ENCODE assay signal across 8 cellular contexts in genomic region chr2:127067620-127068350, GRCh38. TPM values are rescaled to one million over a fixed set of nuclear protein-coding genes. Genes with fewer than 3 reads are reported as not detected.
DNase-seq lines count a peak whose midpoint lies in the region; ATAC-seq and TF ChIP-seq lines count a peak whose summit lies in the region.

No MANE protein-coding gene starts in this region.

- no peaks in the 10 kb centered on the region for H4K20me1 ChIP-seq in OCI-LY7 (ENCODE audit: insufficient read depth, low read length)

- BruUV-seq in Caco-2 (replicated peaks; lab: Mats Ljungman, UMichigan) (no TSS peak), OCI-LY7 (replicated peaks; lab: Mats Ljungman, UMichigan) (no TSS peak)

- H3K36me3 Mint-ChIP-seq in Caco-2 (ENCODE audit: insufficient read depth, unreplicated experiment), result peaks cover 65% of the 10 kb centered on the region
- H3K36me3 Mint-ChIP-seq in activated T-helper 17 cell treated with anti-CD3 and anti-CD28 coated beads, Interleukin-2, amount 50 U/mL, for 72 hours (ENCODE audit: low read depth), result peaks cover 61% of the 10 kb centered on the region

- CTCF ChIA-PET in Caco-2 (lab: Charles Lee) (interaction anchor here (0.6 to 1.7 kb wide), 24 partner anchors 9 to 546 kb away, joined by 3 to 12 read pairs (median 5); partner anchors contain the start of gene BIN1), OCI-LY7 (lab: Charles Lee; ENCODE audit: unreplicated experiment) (interaction anchor here (0.6 kb wide), 1 partner anchor 12 kb away, joined by 3 read pairs; no protein-coding TSS in a partner anchor)

- no peaks in the 10 kb centered on the region for H3K9me3 Mint-ChIP-seq in Caco-2 (ENCODE audit: unreplicated experiment)
- H3K9me3 Mint-ChIP-seq in activated T-helper 17 cell treated with anti-CD3 and anti-CD28 coated beads, Interleukin-2, amount 50 U/mL, for 72 hours, result no peaks in the 10 kb centered on the region

- H3K27me3 Mint-ChIP-seq in Caco-2 (ENCODE audit: insufficient read depth, unreplicated experiment), result no peaks in the 10 kb centered on the region
- H3K27me3 Mint-ChIP-seq in activated T-helper 17 cell treated with anti-CD3 and anti-CD28 coated beads, Interleukin-2, amount 50 U/mL, for 72 hours, result no peaks in the 10 kb centered on the region

- peaks cover 9% of the 10 kb centered on the region for H3K79me1 ChIP-seq in neuronal stem cell (ENCODE audit: low read depth, low read length)

- peak overlapping the region; percentile 85 for H3K23ac ChIP-seq in neuronal stem cell (ENCODE audit: low read depth, low read length, poor library complexity)

- ATAC-seq in GM21723 (IDR thresholded peaks at IDR 0.05; ENCODE audit: unreplicated experiment), result peak; percentile 48
- ATAC-seq in activated T-helper 17 cell treated with anti-CD3 and anti-CD28 coated beads, Interleukin-2, amount 50 U/mL, for 72 hours (replicated peaks), result peak; percentile 20

- H3K4me2 ChIP-seq in OCI-LY7 (ENCODE audit: low read length) (no peak overlapping the region), neuronal stem cell (ENCODE audit: insufficient read depth, low read length, poor library complexity, severe bottlenecking) (no peak overlapping the region)

- H4K8ac ChIP-seq in neuronal stem cell (ENCODE audit: low read depth, low read length), result no peak overlapping the region

- H3K4me1 ChIP-seq in Caco-2 (peaks cover 24% of the 10 kb centered on the region), OCI-LY7 (ENCODE audit: insufficient read depth, low read length, poor library complexity, severe bottlenecking) (no peaks in the 10 kb centered on the region), neuronal stem cell (ENCODE audit: control insufficient read depth in 2 of 2, insufficient read depth in 1 of 2, low read depth in 1 of 2, low read length in 2 of 2) (peaks cover 12 to 19% of the 10 kb centered on the region in 2 donors), thyroid gland (peaks cover 0 to 40% of the 10 kb centered on the region in 2 donors)

- peak overlapping the region; percentile 78 for H3K18ac ChIP-seq in neuronal stem cell (ENCODE audit: low read length)

- WGBS in neuronal stem cell (ENCODE audit: extremely low coverage in 2 of 2, insufficient read length in 2 of 2, insufficient replicate concordance in 1 of 2), 2 donors, result no CpG with 5 or more reads among the region's 19 CpGs
- WGBS in thyroid gland, 2 donors, result 26 to 48% methylated on average over 13 to 19 of the region's 19 CpGs

- intact Hi-C loops in Caco-2 (cut with micrococcal nuclease; ENCODE audit: unreplicated experiment) (loop anchor here (1.0 to 5.0 kb wide), 6 partner anchors 17 to 107 kb away; partner anchors contain the start of gene BIN1), OCI-LY7 (cut with micrococcal nuclease; ENCODE audit: unreplicated experiment) (loop anchor here (2.0 kb wide), 1 partner anchor 105 kb away; no protein-coding TSS in a partner anchor), thyroid gland (cut with DNase I) (loop anchor here (10.0 kb wide), 1 partner anchor 107 kb away; no protein-coding TSS in a partner anchor)

- H3K4me3 Mint-ChIP-seq in Caco-2 (ENCODE audit: unreplicated experiment), result no peak overlapping the region
- H3K4me3 Mint-ChIP-seq in activated T-helper 17 cell treated with anti-CD3 and anti-CD28 coated beads, Interleukin-2, amount 50 U/mL, for 72 hours, result peak overlapping the region; percentile 13

- DNase-seq in Caco-2, result peak; percentile 80 to 83
- DNase-seq in OCI-LY7 (ENCODE audit: low spot score), result peak; percentile 58
- DNase-seq in fibroblast of mammary gland (ENCODE audit: low read depth), result peak; percentile 74
- DNase-seq in neuronal stem cell (ENCODE audit: low spot score), result peak; percentile 48
- DNase-seq in thyroid gland, result peak; percentile 90 to 92
- DNase-seq in COR-L47 (lab: John Stamatoyannopoulos, UW), result no peak

- H3K9ac ChIP-seq in neuronal stem cell (ENCODE audit: low read depth, low read length, poor library complexity), result no peak overlapping the region

- H3K4me1 Mint-ChIP-seq in Caco-2 (ENCODE audit: low read depth, unreplicated experiment), result peaks cover 6% of the 10 kb centered on the region
- peaks cover 15% of the 10 kb centered on the region for H3K4me1 Mint-ChIP-seq in activated T-helper 17 cell treated with anti-CD3 and anti-CD28 coated beads, Interleukin-2, amount 50 U/mL, for 72 hours

- H3K9me3 ChIP-seq in Caco-2, result no peaks in the 10 kb centered on the region
- H3K9me3 ChIP-seq in OCI-LY7 (ENCODE audit: low read length), result no peaks in the 10 kb centered on the region
- no peaks in the 10 kb centered on the region for H3K9me3 ChIP-seq in neuronal stem cell (replicated peaks in 1 of 2; ENCODE audit: control insufficient read depth in 2 of 2, insufficient read depth in 1 of 2, low read depth in 1 of 2, low read length in 2 of 2)
- H3K9me3 ChIP-seq in thyroid gland, result no peaks in the 10 kb centered on the region

- peak overlapping the region; percentile 39 for H2BK5ac ChIP-seq in neuronal stem cell (ENCODE audit: low read length)

- H3K4me3 ChIP-seq in Caco-2 (ENCODE audit: low read depth, low read length) (no peak overlapping the region), OCI-LY7 (ENCODE audit: low read depth, low read length, poor library complexity, severe bottlenecking) (no peak overlapping the region), fibroblast of mammary gland (ENCODE audit: control insufficient read depth, low read depth, low read length) (no peak overlapping the region), neuronal stem cell (ENCODE audit: low read length in 2 of 2) (no peak overlapping the region), thyroid gland (replicated peaks in 1 of 3) (no peak overlapping the region)

- H3K79me2 ChIP-seq in OCI-LY7 (ENCODE audit: insufficient read depth, low read depth, low read length), result no peaks in the 10 kb centered on the region

- H4K91ac ChIP-seq in neuronal stem cell (ENCODE audit: low read depth, low read length, poor library complexity), result no peak overlapping the region

- no peak for TF ChIP-seq POLR2A in thyroid gland (IDR thresholded peaks at IDR 0.05)

- H3K36me3 ChIP-seq in Caco-2 (ENCODE audit: control insufficient read depth, insufficient read depth, low read length), result peaks cover 8% of the 10 kb centered on the region
- H3K36me3 ChIP-seq in OCI-LY7 (ENCODE audit: insufficient read depth, low read length), result no peaks in the 10 kb centered on the region
- H3K36me3 ChIP-seq in neuronal stem cell (replicated peaks in 1 of 2; ENCODE audit: control insufficient read depth in 2 of 2, insufficient read depth in 2 of 2, low read length in 2 of 2), result peaks cover 9 to 14% of the 10 kb centered on the region in 2 donors
- H3K36me3 ChIP-seq in thyroid gland, result no peaks in the 10 kb centered on the region

- H2BK15ac ChIP-seq in neuronal stem cell (ENCODE audit: low read length), result no peak overlapping the region

- H3K27me3 ChIP-seq in Caco-2 (replicated peaks; ENCODE audit: control insufficient read depth, insufficient read depth, low read length) (no peaks in the 10 kb centered on the region), neuronal stem cell (ENCODE audit: control insufficient read depth in 3 of 3, insufficient read depth in 3 of 3, low read depth in 1 of 3, low read length in 3 of 3) (no peaks in the 10 kb centered on the region), thyroid gland (no peaks in the 10 kb centered on the region)

- POLR2A ChIA-PET in Caco-2 (lab: Charles Lee), result no interaction called here
- POLR2A ChIA-PET in OCI-LY7 (lab: Charles Lee), result interaction anchor here (0.6 kb wide), 1 partner anchor 92 kb away, joined by 10 read pairs; no protein-coding TSS in a partner anchor

- H2AK5ac ChIP-seq in neuronal stem cell (ENCODE audit: low read depth, low read length), result peak overlapping the region; percentile 53

- no peak overlapping the region for H2BK12ac ChIP-seq in neuronal stem cell (ENCODE audit: low read length)

- no peaks in the 10 kb centered on the region for H3K9me2 ChIP-seq in OCI-LY7 (ENCODE audit: insufficient read depth, low read length)

- H3K14ac ChIP-seq in neuronal stem cell (ENCODE audit: low read length), result no peak overlapping the region

- no peak overlapping the region for H3K4ac ChIP-seq in neuronal stem cell (ENCODE audit: low read length)

- H2AFZ ChIP-seq in OCI-LY7 (ENCODE audit: low read length), result no peak overlapping the region
- no peak overlapping the region for H2AFZ ChIP-seq in neuronal stem cell (ENCODE audit: low read length)

- no peak overlapping the region for H2BK120ac ChIP-seq in neuronal stem cell (ENCODE audit: low read depth, low read length)

- no peak overlapping the region for H3K27ac ChIP-seq in OCI-LY7 (ENCODE audit: low read depth, low read length, poor library complexity, severe bottlenecking)
- no peak overlapping the region for H3K27ac ChIP-seq in neuronal stem cell (replicated peaks; ENCODE audit: low read length)
- H3K27ac ChIP-seq in thyroid gland, result peak overlapping the region; percentile 14 to 64 (median 59)

- TF ChIP-seq CTCF in Caco-2 (IDR thresholded peaks at IDR 0.05; ENCODE audit: insufficient read depth in 1 of 2, low read depth in 1 of 2, low read length in 1 of 2, severe bottlenecking in 1 of 2, unreplicated experiment in 1 of 2), result peak; percentile 86 to 88
- TF ChIP-seq CTCF in OCI-LY7 (conservative IDR thresholded peaks at IDR 0.05; ENCODE audit: low read length), result peak; percentile 79
- TF ChIP-seq CTCF in fibroblast of mammary gland (conservative IDR thresholded peaks at IDR 0.05; ENCODE audit: control insufficient read depth, insufficient read depth, low read depth, low read length), result peak; percentile 91
- peak; percentile 65 to 97 (median 86) for TF ChIP-seq CTCF in thyroid gland (IDR thresholded peaks at IDR 0.05)

- peak overlapping the region; percentile 76 for H3K27ac Mint-ChIP-seq in Caco-2 (ENCODE audit: unreplicated experiment)
- peak overlapping the region; percentile 90 for H3K27ac Mint-ChIP-seq in activated T-helper 17 cell treated with anti-CD3 and anti-CD28 coated beads, Interleukin-2, amount 50 U/mL, for 72 hours

RNA-seq across cellular contexts. Expression of gene BIN1, which starts 39.2 kb away (rescaled TPM):
- total RNA-seq in Caco-2 (2022) (198 and 205 TPM in 2 replicates), OCI-LY7 (2022) (9.8 and 14.1 TPM in 2 replicates), thyroid gland (10 to 100 TPM; 49.2 to 68.3 (median 64.2) TPM)
- total RNA-seq in OCI-LY7 (2014; rRNA removed; shearing (Covaris generic)), result 1.5 and 3.0 TPM in 2 replicates
- total RNA-seq in activated T-helper 17 cell treated with anti-CD3 and anti-CD28 coated beads, Interleukin-2, amount 50 U/mL, for 72 hours, result 100 to 1,000 TPM in 1 of 2 donors, 10 to 100 TPM in 1; 84.0 to 110 TPM
- polyA plus RNA-seq in neuronal stem cell (2013, experiment 1 of 2), result 58.5 TPM
- 59.1 TPM for polyA plus RNA-seq in neuronal stem cell (2013, experiment 2 of 2)

Comparison
In these comparisons a context has a peak if more than half of its experiments do, and no peak if none do; other contexts are left out.
1. H3K27ac ChIP-seq: peak in thyroid gland (3 of 3); none in OCI-LY7 (single experiment) and neuronal stem cell (single experiment).
2. Peak in every context shown above with its lines, with median percentiles within 50 percentile points of each other: CTCF ChIP-seq.